22 cellular contexts compared by ENCODE assay signal in genomic region chr13:36006895-36007294, GRCh38.
"Had no signal": no experiment of that assay in that cellular context is flagged by ENCODE, and none has a peak within 500 bp of the region (broad histone marks: within the 10 kb centered on the region; RNA-seq: fewer than 3 reads in every experiment).

No MANE protein-coding gene starts in this region.

- H3K9me3 ChIP-seq: prostate gland, right atrium auricular region, suprapubic skin, transverse colon, vagina had no signal

- H3K4me1 ChIP-seq: neural progenitor cell, prostate gland, right atrium auricular region, suprapubic skin, transverse colon, vagina had no signal

- DNase-seq: dorsolateral prefrontal cortex; effector CD4-positive, alpha-beta T cell; hypothalamus; immature natural killer cell; islet precursor cell; mesenchymal stem cell; midbrain; naive thymus-derived CD4-positive, alpha-beta T cell; stimulated activated CD4-positive, alpha-beta T cell treated with anti-CD3 and anti-CD28 coated beads, Interleukin-12 subunit alpha, Interleukin-12 subunit beta, amount 100 ng/mL, for 4 hours; stimulated activated CD4-positive, alpha-beta T cell treated with anti-CD3 and anti-CD28 coated beads, Interleukin-1b, Interleukin-23, amount 100 ng/mL, for 48 hours; stimulated activated CD4-positive, alpha-beta T cell treated with anti-CD3 and anti-CD28 coated beads, Interleukin-4, amount 100 ng/mL, for 1 hour; stimulated activated CD8-positive, alpha-beta memory T cell treated with anti-CD3 and anti-CD28 coated beads, Interleukin-4, amount 100 ng/mL, for 48 hours; stimulated activated naive CD4-positive, alpha-beta T cell; stimulated activated naive CD8-positive, alpha-beta T cell treated with anti-CD3 and anti-CD28 coated beads, Interleukin-15, amount 100 ng/mL, for 72 hours; transverse colon had no signal

- H3K4me2 ChIP-seq: neural progenitor cell, smooth muscle cell had no signal

- H2AFZ ChIP-seq: neural progenitor cell had no signal

- H3K27ac ChIP-seq: neural progenitor cell, prostate gland, right atrium auricular region, suprapubic skin, transverse colon, vagina had no signal

- H3K36me3 ChIP-seq: neural progenitor cell, prostate gland, right atrium auricular region, suprapubic skin, transverse colon, vagina had no signal

- H3K9ac ChIP-seq: neural progenitor cell had no signal

- ATAC-seq: naive thymus-derived CD4-positive, alpha-beta T cell; stimulated activated naive CD8-positive, alpha-beta T cell treated with anti-CD3 and anti-CD28 coated beads, Interleukin-15, amount 100 ng/mL, for 72 hours had no signal

- H3K4me3 ChIP-seq: dorsolateral prefrontal cortex, neural progenitor cell, prostate gland, right atrium auricular region, smooth muscle cell, suprapubic skin, transverse colon, vagina had no signal

- FAIRE-seq: frontal cortex had no signal

- H3K27me3 ChIP-seq: dorsolateral prefrontal cortex, neural progenitor cell, right atrium auricular region, suprapubic skin, transverse colon, vagina had no signal
